ENCODE assay signal across 36 cellular contexts in the genomic region with DNA sequence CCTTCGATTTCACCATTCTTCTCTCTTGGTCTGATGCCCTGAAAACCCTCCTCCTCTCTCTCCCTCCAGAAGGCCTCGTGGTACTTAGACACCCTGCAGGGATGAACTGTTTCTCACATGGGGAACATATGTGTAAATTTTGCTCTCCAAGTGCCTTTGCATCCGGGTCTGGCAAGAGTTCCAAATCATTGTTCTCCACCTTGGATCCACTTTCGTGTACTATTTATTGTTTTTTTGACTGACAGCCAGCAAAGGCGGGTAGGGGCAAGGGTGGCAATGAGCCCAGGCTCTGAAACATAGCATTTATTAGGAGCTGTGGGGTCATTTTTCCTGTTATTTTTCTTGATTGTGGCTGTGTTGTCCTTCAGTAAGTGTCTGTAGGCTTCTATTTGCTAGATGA.
DNase-seq lines count a peak whose midpoint lies in the region; FAIRE-seq and TF ChIP-seq lines count a peak whose summit lies in the region.
"Had no signal": no experiment of that assay in that cellular context is flagged by ENCODE, and none has a peak within 500 bp of the region (broad histone marks: within the 10 kb centered on the region; RNA-seq: fewer than 3 reads in every experiment).

No MANE protein-coding gene starts in this region.

- H3K9ac ChIP-seq in astrocyte (ENCODE audit: low read length): no peak overlapping the region

- TF ChIP-seq CTCF in astrocyte (IDR thresholded peaks at IDR 0.05; ENCODE audit: insufficient read depth, low read depth, low read length) (no peak), esophagus muscularis mucosa (IDR thresholded peaks at IDR 0.05) (no peak), sigmoid colon (IDR thresholded peaks at IDR 0.05) (no peak)

- no peak overlapping the region for H3K4me3 ChIP-seq in astrocyte (ENCODE audit: insufficient read depth, low read depth, low read length)
- no peak overlapping the region for H3K4me3 ChIP-seq in esophagus muscularis mucosa
- no peak overlapping the region for H3K4me3 ChIP-seq in sigmoid colon
- H3K4me3 ChIP-seq: adrenal gland, GM23338, K562, lung, pancreas had no signal

- no peaks in the 10 kb centered on the region for H3K9me3 Mint-ChIP-seq in astrocyte (ENCODE audit: unreplicated experiment)
- H3K9me3 Mint-ChIP-seq: activated CD4-positive, alpha-beta memory T cell treated with anti-CD3 and anti-CD28 coated beads for 36 hours; activated naive CD4-positive, alpha-beta T cell treated with anti-CD3 and anti-CD28 coated beads, Interleukin-2, amount 10 ng/mL, durations not matched to agents 7 days and 5 days; activated T-helper 1 cell treated with anti-CD3 and anti-CD28 coated beads, Interleukin-12 subunit alpha, Interleukin-12 subunit beta, Interleukin-2, Interleukin-4 antibody, amounts not matched to agents 30 ng/mL and 10 ng/mL and 1 ng/mL, durations not matched to agents 14 hours and 24 hours and 36 hours; GM23338; natural killer cell treated with Interleukin-12 subunit alpha and Interleukin-12 subunit beta and Interleukin-15 and Interleukin-18, amount 100 ng/mL, for 72 hours; stimulated activated effector memory CD8-positive, alpha-beta T cell treated with anti-CD3 and anti-CD28 coated beads, Interleukin-12 subunit alpha, Interleukin-12 subunit beta, amount 100 ng/mL, for 72 hours had no signal

- H2AFZ ChIP-seq in astrocyte (ENCODE audit: low read depth, low read length): no peak overlapping the region
- H2AFZ ChIP-seq: GM23338 had no signal

- H3K36me3 ChIP-seq in astrocyte (ENCODE audit: insufficient read depth, low read length) (no peaks in the 10 kb centered on the region), esophagus muscularis mucosa (no peaks in the 10 kb centered on the region), sigmoid colon (no peaks in the 10 kb centered on the region)
- H3K36me3 ChIP-seq: adrenal gland, brain microvascular endothelial cell, pancreas had no signal

- peaks cover 28% of the 10 kb centered on the region for H3K4me1 Mint-ChIP-seq in astrocyte (ENCODE audit: low read depth, unreplicated experiment)

- TF ChIP-seq POLR2A in esophagus muscularis mucosa (IDR thresholded peaks at IDR 0.05; ENCODE audit: low read depth) (no peak), sigmoid colon (IDR thresholded peaks at IDR 0.05) (no peak)

- peaks cover 22% of the 10 kb centered on the region for H3K4me1 ChIP-seq in astrocyte (ENCODE audit: insufficient read depth, low read length)
- H3K4me1 ChIP-seq in esophagus muscularis mucosa: peaks cover 11 to 85% (median 68%) of the 10 kb centered on the region in 4 donors
- H3K4me1 ChIP-seq in sigmoid colon: peaks cover 0 to 33% (median 24%) of the 10 kb centered on the region in 4 donors
- H3K4me1 ChIP-seq: Caco-2, pancreas had no signal

- DNase-seq in GM04504 (ENCODE audit: low read depth): peak; percentile 18
- DNase-seq in astrocyte (ENCODE audit: low read depth): no peak
- DNase-seq in esophagus muscularis mucosa (ENCODE audit: extremely low spot score): no peak
- DNase-seq in sigmoid colon: no peak
- DNase-seq in SHP77 treated with DMSO at 0.1 percent for 48 hours (lab: John Stamatoyannopoulos, UW): no peak
- no peak for DNase-seq in amygdala (lab: John Stamatoyannopoulos, UW)
- DNase-seq in SIG-M5 treated with dmso at 0.1 percent for 504 hours (lab: John Stamatoyannopoulos, UW; ENCODE audit: unreplicated experiment): no peak
- DNase-seq: activated CD4-positive, alpha-beta memory T cell treated with anti-CD3 and anti-CD28 coated beads for 36 hours; activated CD4-positive, alpha-beta T cell treated with anti-CD3 and anti-CD28 coated beads for 1 hour; activated CD8-positive, alpha-beta memory T cell treated with anti-CD3 and anti-CD28 coated beads, Interleukin-2, amount 50 U/mL, for 4 hours; activated naive CD4-positive, alpha-beta T cell treated with anti-CD3 and anti-CD28 coated beads, Interleukin-2, amount 10 ng/mL, durations not matched to agents 7 days and 5 days; adrenal gland; brain microvascular endothelial cell; Caco-2; DMS79; effector memory CD4-positive, alpha-beta T cell; GDM1; hippocampal formation; left cardiac atrium; NCI-H1105; NCI-H187 treated with DMSO at 0.1 percent for 48 hours; NCI-H2171 treated with DMSO at 0.1 percent for 48 hours; NCI-H524; NK-92 treated with Interleukin-12 subunit alpha and Interleukin-12 subunit beta, amount 100 ng/mL, for 24 hours; pancreas; PC-3 had no signal

- no peak overlapping the region for H3K27ac Mint-ChIP-seq in astrocyte (ENCODE audit: unreplicated experiment)
- H3K27ac Mint-ChIP-seq: activated CD4-positive, alpha-beta memory T cell treated with anti-CD3 and anti-CD28 coated beads for 36 hours; activated naive CD4-positive, alpha-beta T cell treated with anti-CD3 and anti-CD28 coated beads, Interleukin-2, amount 10 ng/mL, durations not matched to agents 7 days and 5 days; activated T-helper 1 cell treated with anti-CD3 and anti-CD28 coated beads, Interleukin-12 subunit alpha, Interleukin-12 subunit beta, Interleukin-2, Interleukin-4 antibody, amounts not matched to agents 30 ng/mL and 10 ng/mL and 1 ng/mL, durations not matched to agents 14 hours and 24 hours and 36 hours; GM23338; natural killer cell treated with Interleukin-12 subunit alpha and Interleukin-12 subunit beta and Interleukin-15 and Interleukin-18, amount 100 ng/mL, for 72 hours; stimulated activated effector memory CD8-positive, alpha-beta T cell treated with anti-CD3 and anti-CD28 coated beads, Interleukin-12 subunit alpha, Interleukin-12 subunit beta, amount 100 ng/mL, for 72 hours; type B pancreatic cell had no signal

- no peaks in the 10 kb centered on the region for H4K20me1 ChIP-seq in astrocyte (ENCODE audit: insufficient read depth, low read length)

- peaks cover 5% of the 10 kb centered on the region for H3K36me3 Mint-ChIP-seq in astrocyte (ENCODE audit: low read depth, unreplicated experiment)
- H3K36me3 Mint-ChIP-seq: activated CD4-positive, alpha-beta memory T cell treated with anti-CD3 and anti-CD28 coated beads for 36 hours; activated naive CD4-positive, alpha-beta T cell treated with anti-CD3 and anti-CD28 coated beads, Interleukin-2, amount 10 ng/mL, durations not matched to agents 7 days and 5 days; CD14-positive monocyte; natural killer cell treated with Interleukin-12 subunit alpha and Interleukin-12 subunit beta and Interleukin-15 and Interleukin-18, amount 100 ng/mL, for 72 hours; stimulated activated effector memory CD8-positive, alpha-beta T cell treated with anti-CD3 and anti-CD28 coated beads, Interleukin-12 subunit alpha, Interleukin-12 subunit beta, amount 100 ng/mL, for 72 hours; type B pancreatic cell had no signal

- no peak overlapping the region for H3K27ac ChIP-seq in astrocyte (ENCODE audit: low read depth, low read length)
- peak overlapping the region; percentile 17 to 88 (median 50) for H3K27ac ChIP-seq in esophagus muscularis mucosa (replicated peaks in 1 of 4)
- H3K27ac ChIP-seq in sigmoid colon: peak overlapping the region; percentile 17 to 64 (median 47)
- H3K27ac ChIP-seq: adrenal gland, brain microvascular endothelial cell, pancreas had no signal

- intact Hi-C loops in esophagus muscularis mucosa (cut with DNase I) (no loop called here), sigmoid colon (cut with DNase I) (no loop called here)

- WGBS in esophagus muscularis mucosa: 63% methylated on average over 5 of the region's 5 CpGs
- WGBS in sigmoid colon, 2 donors: 63 to 80% methylated on average over 5 of the region's 5 CpGs

- no peak overlapping the region for H3K4me3 Mint-ChIP-seq in astrocyte (ENCODE audit: unreplicated experiment)
- H3K4me3 Mint-ChIP-seq: activated CD4-positive, alpha-beta memory T cell treated with anti-CD3 and anti-CD28 coated beads for 36 hours; activated naive CD4-positive, alpha-beta T cell treated with anti-CD3 and anti-CD28 coated beads, Interleukin-2, amount 10 ng/mL, durations not matched to agents 7 days and 5 days; activated T-helper 1 cell treated with anti-CD3 and anti-CD28 coated beads, Interleukin-12 subunit alpha, Interleukin-12 subunit beta, Interleukin-2, Interleukin-4 antibody, amounts not matched to agents 30 ng/mL and 10 ng/mL and 1 ng/mL, durations not matched to agents 14 hours and 24 hours and 36 hours; CD14-positive monocyte; GM23338; natural killer cell treated with Interleukin-12 subunit alpha and Interleukin-12 subunit beta and Interleukin-15 and Interleukin-18, amount 100 ng/mL, for 72 hours; stimulated activated effector memory CD8-positive, alpha-beta T cell treated with anti-CD3 and anti-CD28 coated beads, Interleukin-12 subunit alpha, Interleukin-12 subunit beta, amount 100 ng/mL, for 72 hours; type B pancreatic cell had no signal

- H3K27me3 ChIP-seq in astrocyte (ENCODE audit: insufficient read depth, low read length) (no peaks in the 10 kb centered on the region), esophagus muscularis mucosa (no peaks in the 10 kb centered on the region), sigmoid colon (peaks cover 0 to 2% (median 0%) of the 10 kb centered on the region in 3 donors)
- H3K27me3 ChIP-seq: adrenal gland, brain microvascular endothelial cell had no signal

- no peak for TF ChIP-seq EP300 in esophagus muscularis mucosa (IDR thresholded peaks at IDR 0.05)
- no peak for TF ChIP-seq EP300 in sigmoid colon (IDR thresholded peaks at IDR 0.05)

- no peaks in the 10 kb centered on the region for H3K27me3 Mint-ChIP-seq in astrocyte (ENCODE audit: low read depth, unreplicated experiment)
- H3K27me3 Mint-ChIP-seq: activated CD4-positive, alpha-beta memory T cell treated with anti-CD3 and anti-CD28 coated beads for 36 hours; type B pancreatic cell had no signal

- H3K9me3 ChIP-seq in astrocyte (ENCODE audit: insufficient read depth, low read depth, low read length) (no peaks in the 10 kb centered on the region), esophagus muscularis mucosa (no peaks in the 10 kb centered on the region), sigmoid colon (no peaks in the 10 kb centered on the region)
- H3K9me3 ChIP-seq: adrenal gland, Caco-2, pancreas had no signal

- peak; percentile 76 for FAIRE-seq in astrocyte (lab: Jason Lieb, UNC)
- FAIRE-seq: colon, HTR-8/SVneo, K562, pancreas had no signal

- no peak overlapping the region for H3K4me2 ChIP-seq in astrocyte (ENCODE audit: low read length)
- H3K4me2 ChIP-seq: GM23338 had no signal

- H3K79me2 ChIP-seq in astrocyte (ENCODE audit: insufficient read depth, low read length): no peaks in the 10 kb centered on the region
